8 cellular contexts compared by ENCODE assay signal in the genomic region with DNA sequence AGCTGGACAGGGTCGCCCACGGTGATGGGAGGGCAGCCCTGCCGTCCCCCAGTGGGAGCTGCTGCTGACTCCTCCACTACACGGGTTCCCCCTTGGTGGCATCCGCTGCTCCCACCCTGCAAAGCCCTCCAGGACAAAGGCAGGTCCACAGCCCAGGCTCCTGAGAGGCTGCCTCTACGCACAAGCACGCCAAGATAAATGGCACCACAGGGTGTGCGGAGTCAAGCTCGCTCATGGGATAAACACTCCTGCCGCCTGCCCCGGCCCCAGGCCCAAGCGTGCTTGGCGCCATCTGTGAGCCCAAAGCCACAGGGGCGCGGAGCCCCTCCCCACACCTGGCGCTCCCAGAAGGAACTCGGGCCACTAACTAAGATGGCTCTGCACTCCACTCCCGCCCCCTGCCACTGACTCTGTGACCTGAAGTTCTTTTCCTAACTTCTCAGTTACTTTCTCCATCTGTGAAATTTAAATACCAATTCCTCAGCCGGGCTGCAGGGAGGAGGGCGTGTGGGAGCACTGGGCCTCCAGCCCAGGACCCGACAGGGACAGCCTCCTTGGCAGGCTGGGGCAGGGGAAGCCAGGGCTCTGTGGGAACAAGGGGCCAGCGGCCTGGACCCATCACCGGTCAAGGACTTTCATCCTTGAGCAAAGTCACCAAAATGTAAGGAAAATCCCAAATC.
DNase-seq lines count a peak whose midpoint lies in the region; ATAC-seq and TF ChIP-seq lines count a peak whose summit lies in the region.

No MANE protein-coding gene starts in this region.

- ATAC-seq in stimulated activated effector memory CD8-positive, alpha-beta T cell treated with anti-CD3 and anti-CD28 coated beads, Interleukin-12 subunit alpha, Interleukin-12 subunit beta, amount 100 ng/mL, for 72 hours = no peak
- no peak for ATAC-seq in GM19452 (IDR thresholded peaks at IDR 0.05; ENCODE audit: unreplicated experiment)

- DNase-seq in HL-60 (ENCODE audit: low read depth in 1 of 2, low spot score in 1 of 2) = no peak
- DNase-seq in activated naive CD4-positive, alpha-beta T cell treated with anti-CD3 and anti-CD28 coated beads, Interleukin-2, amount 10 ng/mL, durations not matched to agents 7 days and 5 days = no peak
- no peak for DNase-seq in stimulated activated effector memory CD8-positive, alpha-beta T cell treated with anti-CD3 and anti-CD28 coated beads, Interleukin-12 subunit alpha, Interleukin-12 subunit beta, amount 100 ng/mL, for 72 hours (ENCODE audit: low spot score in 2 of 2)
- DNase-seq in kidney glomerular epithelial cell (lab: John Stamatoyannopoulos, UW) = no peak
- no peak for DNase-seq in germinal center (ENCODE audit: low spot score)
- no peak for DNase-seq in OCI-M1 (lab: John Stamatoyannopoulos, UW)

- peaks cover 1% of the 10 kb centered on the region; the same call in 1 of the 2 replicates for H3K36me3 ChIP-seq in iPS-20b (ENCODE audit: insufficient read depth, low read depth, low read length)

- H3K4me1 ChIP-seq in iPS-20b (ENCODE audit: insufficient read depth, low read length) = peaks cover 17% of the 10 kb centered on the region; the same call in 1 of the 2 replicates

- H3K9me3 ChIP-seq in iPS-20b (ENCODE audit: insufficient read depth, low read depth, low read length) = no peaks in the 10 kb centered on the region

- peak overlapping the region; percentile 100 for H3K27ac Mint-ChIP-seq in activated naive CD4-positive, alpha-beta T cell treated with anti-CD3 and anti-CD28 coated beads, Interleukin-2, amount 10 ng/mL, durations not matched to agents 7 days and 5 days
- peak overlapping the region; percentile 97 for H3K27ac Mint-ChIP-seq in stimulated activated effector memory CD8-positive, alpha-beta T cell treated with anti-CD3 and anti-CD28 coated beads, Interleukin-12 subunit alpha, Interleukin-12 subunit beta, amount 100 ng/mL, for 72 hours

- no peak overlapping the region for H3K4me3 ChIP-seq in HL-60 (replicated peaks; ENCODE audit: insufficient read depth, low read length)
- no peak overlapping the region for H3K4me3 ChIP-seq in iPS-20b (ENCODE audit: low read length)

- peak overlapping the region; percentile 63 for H3K9ac ChIP-seq in iPS-20b (ENCODE audit: low read depth, low read length)

- no peaks in the 10 kb centered on the region for H3K9me3 Mint-ChIP-seq in activated naive CD4-positive, alpha-beta T cell treated with anti-CD3 and anti-CD28 coated beads, Interleukin-2, amount 10 ng/mL, durations not matched to agents 7 days and 5 days
- no peaks in the 10 kb centered on the region for H3K9me3 Mint-ChIP-seq in stimulated activated effector memory CD8-positive, alpha-beta T cell treated with anti-CD3 and anti-CD28 coated beads, Interleukin-12 subunit alpha, Interleukin-12 subunit beta, amount 100 ng/mL, for 72 hours

- no peak for TF ChIP-seq CTCF in HL-60 (IDR thresholded peaks at IDR 0.05; ENCODE audit: insufficient read depth, low read length)

- H3K4me3 Mint-ChIP-seq in activated naive CD4-positive, alpha-beta T cell treated with anti-CD3 and anti-CD28 coated beads, Interleukin-2, amount 10 ng/mL, durations not matched to agents 7 days and 5 days = peak overlapping the region; percentile 4
- H3K4me3 Mint-ChIP-seq in stimulated activated effector memory CD8-positive, alpha-beta T cell treated with anti-CD3 and anti-CD28 coated beads, Interleukin-12 subunit alpha, Interleukin-12 subunit beta, amount 100 ng/mL, for 72 hours = peak overlapping the region; percentile 87

- H3K27me3 Mint-ChIP-seq in activated naive CD4-positive, alpha-beta T cell treated with anti-CD3 and anti-CD28 coated beads, Interleukin-2, amount 10 ng/mL, durations not matched to agents 7 days and 5 days = no peaks in the 10 kb centered on the region

- H3K27me3 ChIP-seq in HL-60 (ENCODE audit: insufficient read depth, poor library complexity, severe bottlenecking) (no peaks in the 10 kb centered on the region), iPS-20b (ENCODE audit: insufficient read depth, low read length) (no peaks in the 10 kb centered on the region)

- H3K36me3 Mint-ChIP-seq in activated naive CD4-positive, alpha-beta T cell treated with anti-CD3 and anti-CD28 coated beads, Interleukin-2, amount 10 ng/mL, durations not matched to agents 7 days and 5 days = peaks cover 51% of the 10 kb centered on the region
- H3K36me3 Mint-ChIP-seq in stimulated activated effector memory CD8-positive, alpha-beta T cell treated with anti-CD3 and anti-CD28 coated beads, Interleukin-12 subunit alpha, Interleukin-12 subunit beta, amount 100 ng/mL, for 72 hours = peaks cover 79% of the 10 kb centered on the region

- peaks cover 94% of the 10 kb centered on the region for H3K4me1 Mint-ChIP-seq in activated naive CD4-positive, alpha-beta T cell treated with anti-CD3 and anti-CD28 coated beads, Interleukin-2, amount 10 ng/mL, durations not matched to agents 7 days and 5 days
- peaks cover 89% of the 10 kb centered on the region for H3K4me1 Mint-ChIP-seq in stimulated activated effector memory CD8-positive, alpha-beta T cell treated with anti-CD3 and anti-CD28 coated beads, Interleukin-12 subunit alpha, Interleukin-12 subunit beta, amount 100 ng/mL, for 72 hours

- H3K27ac ChIP-seq in HL-60 (replicated peaks) (peak overlapping the region; percentile 94), iPS-20b (ENCODE audit: low read length) (no peak overlapping the region)

- CTCF ChIA-PET in activated naive CD4-positive, alpha-beta T cell treated with anti-CD3 and anti-CD28 coated beads, Interleukin-2, amount 10 ng/mL, durations not matched to agents 7 days and 5 days (lab: Charles Lee) = interaction anchor here (1.4 to 12.0 kb wide), 5 partner anchors 10 to 254 kb away, joined by 3 to 145 read pairs (median 9); a partner anchor contains a TSS
